1 cellular context compared by ENCODE assay signal in genomic region chr17:29617125-29617480, GRCh38.
TF ChIP-seq lines count a peak whose summit lies in the region.

No MANE protein-coding gene starts in this region.

TF ChIP-seq in HepG2, 621 proteins besides CTCF, POLR2A, EP300 and RAD21 (continued from another document and continues in another):
- TF ChIP-seq ZNF574 (CRISPR knock-in tag; IDR thresholded peaks at IDR 0.05) (peak; percentile 78), AHDC1 (CRISPR knock-in tag; IDR thresholded peaks at IDR 0.05; ENCODE audit: borderline replicate concordance) (no peak), ZSCAN25 (CRISPR knock-in tag; IDR thresholded peaks at IDR 0.05) (0 out of 2 replicates have a peak, but pooled peaks have one; percentile 55), SPEN (CRISPR knock-in tag; IDR thresholded peaks at IDR 0.05; ENCODE audit: low read depth) (0 out of 2 replicates have a peak, but pooled peaks have one; percentile 32), SMAD1 (CRISPR knock-in tag; IDR thresholded peaks at IDR 0.05; ENCODE audit: borderline replicate concordance, low read depth) (no peak), MED1 (CRISPR knock-in tag; IDR thresholded peaks at IDR 0.05) (no peak), MBNL3 (CRISPR knock-in tag; conservative IDR thresholded peaks at IDR 0.05) (no peak), ZNF770 (CRISPR knock-in tag; IDR thresholded peaks at IDR 0.05) (no peak), TSC22D2 (CRISPR knock-in tag; IDR thresholded peaks at IDR 0.05; ENCODE audit: borderline replicate concordance) (no peak), ZNF546 (CRISPR knock-in tag; conservative IDR thresholded peaks at IDR 0.05) (no peak), CHD2 (IDR thresholded peaks at IDR 0.05; ENCODE audit: low read depth, low read length) (no peak), GATAD1 (CRISPR knock-in tag; IDR thresholded peaks at IDR 0.05) (0 out of 2 replicates have a peak, but pooled peaks have one; percentile 20), CREB1 (IDR thresholded peaks at IDR 0.05) (no peak), CREB1 (CRISPR knock-in tag; IDR thresholded peaks at IDR 0.05) (no peak), NPAS2 (CRISPR knock-in tag; IDR thresholded peaks at IDR 0.05; ENCODE audit: borderline replicate concordance) (no peak), RBM39 (IDR thresholded peaks at IDR 0.05; ENCODE audit: low read depth, low read length, poor library complexity, severe bottlenecking) (peak; percentile 60), GABPB1 (CRISPR knock-in tag; IDR thresholded peaks at IDR 0.05) (peak; percentile 48; the same call in 1 of the 2 replicates), HOXA9 (CRISPR knock-in tag; IDR thresholded peaks at IDR 0.05; ENCODE audit: borderline replicate concordance) (no peak), DMAP1 (CRISPR knock-in tag; IDR thresholded peaks at IDR 0.05) (peak; percentile 58; the same call in 1 of the 2 replicates), ELF1 (CRISPR knock-in tag; IDR thresholded peaks at IDR 0.05) (no peak), KDM5B (CRISPR knock-in tag; IDR thresholded peaks at IDR 0.05; ENCODE audit: borderline replicate concordance) (peak; percentile 6; the same call in 1 of the 2 replicates), ZMYM3 (CRISPR knock-in tag; IDR thresholded peaks at IDR 0.05) (peak; percentile 54), TFDP2 (CRISPR knock-in tag; IDR thresholded peaks at IDR 0.05) (no peak), ZNF567 (CRISPR knock-in tag; IDR thresholded peaks at IDR 0.05; ENCODE audit: borderline replicate concordance) (no peak), ZNF891 (CRISPR knock-in tag; IDR thresholded peaks at IDR 0.05) (0 out of 2 replicates have a peak, but pooled peaks have one; percentile 11), ZBTB25 (CRISPR knock-in tag; IDR thresholded peaks at IDR 0.05) (no peak), HNRNPL (IDR thresholded peaks at IDR 0.05; ENCODE audit: low read depth, low read length) (peak; percentile 94), YEATS2 (CRISPR knock-in tag; IDR thresholded peaks at IDR 0.05; ENCODE audit: borderline replicate concordance) (no peak), SP4 (CRISPR knock-in tag; IDR thresholded peaks at IDR 0.05) (peak; percentile 48; the same call in 1 of the 2 replicates), ZNF205 (CRISPR knock-in tag; IDR thresholded peaks at IDR 0.05) (no peak), ZNF678 (CRISPR knock-in tag; IDR thresholded peaks at IDR 0.05) (no peak), ZNF281 (CRISPR knock-in tag; IDR thresholded peaks at IDR 0.05; ENCODE audit: borderline replicate concordance) (peak; percentile 9; the same call in 1 of the 2 replicates), ZNF263 (CRISPR knock-in tag; IDR thresholded peaks at IDR 0.05) (peak; percentile 51; the same call in 1 of the 2 replicates), BATF2 (CRISPR knock-in tag; IDR thresholded peaks at IDR 0.05) (no peak), TBX3 (IDR thresholded peaks at IDR 0.05; ENCODE audit: borderline replicate concordance) (no peak), KAT2B (IDR thresholded peaks at IDR 0.05; ENCODE audit: borderline replicate concordance, low read depth, low read length) (no peak), KLF6 (CRISPR knock-in tag; IDR thresholded peaks at IDR 0.05) (no peak), SMC3 (IDR thresholded peaks at IDR 0.05; ENCODE audit: low read length) (peak; percentile 7; the same call in 1 of the 2 replicates), MIER2 (CRISPR knock-in tag; IDR thresholded peaks at IDR 0.05) (0 out of 2 replicates have a peak, but pooled peaks have one; percentile 31), MTF2 (CRISPR knock-in tag; IDR thresholded peaks at IDR 0.05; ENCODE audit: borderline replicate concordance) (no peak), RORA (CRISPR knock-in tag; IDR thresholded peaks at IDR 0.05) (no peak), ZGPAT (CRISPR knock-in tag; IDR thresholded peaks at IDR 0.05) (peak; percentile 5; the same call in 1 of the 2 replicates), SMAD3 (CRISPR knock-in tag; IDR thresholded peaks at IDR 0.05) (no peak), NFRKB (IDR thresholded peaks at IDR 0.05) (no peak), SAP130 (CRISPR knock-in tag; IDR thresholded peaks at IDR 0.05; ENCODE audit: low read depth) (peak; percentile 81), BCL3 (CRISPR knock-in tag; IDR thresholded peaks at IDR 0.05) (no peak), KDM1A (CRISPR knock-in tag; IDR thresholded peaks at IDR 0.05) (0 out of 2 replicates have a peak, but pooled peaks have one; percentile 70), SAFB2 (CRISPR knock-in tag; IDR thresholded peaks at IDR 0.05; ENCODE audit: borderline replicate concordance, low read depth) (no peak)
